8 cellular contexts compared by ENCODE assay signal in genomic region chr12:29782285-29782820, GRCh38. TPM values are rescaled to one million over a fixed set of nuclear protein-coding genes. Genes with fewer than 3 reads are reported as not detected.
DNase-seq lines count a peak whose midpoint lies in the region; ATAC-seq and TF ChIP-seq lines count a peak whose summit lies in the region.

No MANE protein-coding gene starts in this region.

- H3K4me3 ChIP-seq in WI38 (ENCODE audit: low read depth, low read length) (peak overlapping the region; percentile 78), left ventricle myocardium inferior (peak overlapping the region; percentile 94)

- peaks cover 9% of the 10 kb centered on the region for H3K9me3 ChIP-seq in left ventricle myocardium inferior (replicated peaks)

- H3K27me3 ChIP-seq in left ventricle myocardium inferior (ENCODE audit: low read depth), result no peaks in the 10 kb centered on the region

- no peak for TF ChIP-seq CTCF in WI38 (IDR thresholded peaks at IDR 0.05; ENCODE audit: low read depth, low read length)
- no peak for TF ChIP-seq CTCF in left ventricle myocardium inferior (IDR thresholded peaks at IDR 0.05; ENCODE audit: borderline replicate concordance)

- peak overlapping the region; percentile 94 for H3K27ac ChIP-seq in left ventricle myocardium inferior (replicated peaks)

- DNase-seq in EL (peak; percentile 6), left ventricle myocardium inferior (no peak), renal cortical epithelial cell (ENCODE audit: low read depth) (peak; percentile 18), occipital lobe (lab: John Stamatoyannopoulos, UW) (no peak), cortex of kidney (lab: John Stamatoyannopoulos, UW) (no peak)

- ATAC-seq in GM21390 (IDR thresholded peaks at IDR 0.05; ENCODE audit: unreplicated experiment) (peak; percentile 82), HG03575 (IDR thresholded peaks at IDR 0.05; ENCODE audit: extremely low read depth, insufficient number of reproducible peaks, low FRiP score, unreplicated experiment) (peak; percentile 75)

- intact Hi-C loops in left ventricle myocardium inferior (cut with micrococcal nuclease), result no loop called here

- peaks cover 8% of the 10 kb centered on the region for H3K36me3 ChIP-seq in left ventricle myocardium inferior

- H3K4me1 ChIP-seq in left ventricle myocardium inferior, result peaks cover 65% of the 10 kb centered on the region

RNA-seq across cellular contexts. Expression of gene TMTC1, which starts 1.4 kb away (rescaled TPM):
- total RNA-seq in left ventricle myocardium inferior (38.4 TPM), renal cortical epithelial cell (0.45 and 0.52 TPM in 2 replicates), occipital lobe (40.4 TPM)

Comparison
In these comparisons a context has a peak if more than half of its experiments do, and no peak if none do; other contexts are left out.
1. DNase-seq: peak in EL (single experiment) and renal cortical epithelial cell (single experiment); none in left ventricle myocardium inferior (single experiment), occipital lobe (single experiment) and cortex of kidney (single experiment).
2. RNA of gene TMTC1, which starts 1.4 kb away (total RNA-seq): 40.4 TPM in occipital lobe (single experiment) and 38.4 TPM in left ventricle myocardium inferior (single experiment); 0.45 to 0.52 TPM in renal cortical epithelial cell; every median in the first group is over 10 times any median in the second.